19 cellular contexts compared by ENCODE assay signal in the genomic region with DNA sequence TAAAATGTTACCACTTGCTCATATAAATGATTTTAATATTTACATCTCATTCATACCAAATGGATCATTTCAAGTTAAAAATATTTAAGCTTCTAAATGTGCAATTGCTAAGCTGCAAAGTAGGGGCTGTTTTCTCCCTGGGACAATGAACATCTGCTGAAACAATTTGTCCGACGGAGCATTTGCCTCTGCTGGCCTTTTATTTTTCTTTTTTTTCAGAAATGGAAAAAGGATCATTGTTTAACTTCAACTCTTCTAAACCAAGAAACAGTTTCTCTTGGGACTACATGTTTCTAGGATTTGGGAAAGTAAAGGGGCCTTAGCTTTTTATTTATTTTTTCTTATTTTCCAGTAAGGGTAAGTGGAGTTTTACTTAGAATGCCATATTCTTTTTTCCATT. TPM values are rescaled to one million over a fixed set of nuclear protein-coding genes. Genes with fewer than 3 reads are reported as not detected.
DNase-seq lines count a peak whose midpoint lies in the region; ATAC-seq, FAIRE-seq and TF ChIP-seq lines count a peak whose summit lies in the region.
"Had no signal": no experiment of that assay in that cellular context is flagged by ENCODE, and none has a peak within 500 bp of the region (broad histone marks: within the 10 kb centered on the region; RNA-seq: fewer than 3 reads in every experiment).

No MANE protein-coding gene starts in this region.

- H3K4me1 Mint-ChIP-seq in GM23338 (peaks cover 25% of the 10 kb centered on the region), nephron progenitor cell (peaks cover 82% of the 10 kb centered on the region)

- H3K27ac Mint-ChIP-seq in GM23338 (no peak overlapping the region), nephron progenitor cell (peak overlapping the region; percentile 98)
- H3K27ac Mint-ChIP-seq: B cell had no signal

- DNase-seq in GM23338 (ENCODE audit: low spot score) (no peak), nephron progenitor cell (no peak), sciatic nerve (ENCODE audit: low spot score) (no peak), PC-3 (no peak)
- DNase-seq in activated CD4-positive, alpha-beta T cell treated with anti-CD3 and anti-CD28 coated beads for 4 hours = no peak
- DNase-seq: H9, NCI-H1092 treated with DMSO at 0.1 percent for 48 hours, NCI-H146, NCI-H2029, NCI-H2171, NCI-H345, NCI-H526, OCI-M1, Right ventricle myocardium superior had no signal

- H3K27me3 Mint-ChIP-seq in GM23338 (ENCODE audit: insufficient read depth, low read depth, poor library complexity) (peaks cover 1% of the 10 kb centered on the region), nephron progenitor cell (ENCODE audit: low read depth, poor library complexity) (peaks cover 3% of the 10 kb centered on the region)

- H3K36me3 ChIP-seq in GM23338 (ENCODE audit: insufficient read depth) (no peaks in the 10 kb centered on the region), PC-3 (ENCODE audit: low read depth, low read length) (no peaks in the 10 kb centered on the region)

- no peaks in the 10 kb centered on the region for H3K27me3 ChIP-seq in GM23338 (ENCODE audit: insufficient read depth)
- H3K27me3 ChIP-seq in PC-3 (ENCODE audit: low read length) = no peaks in the 10 kb centered on the region

- H3K4me3 Mint-ChIP-seq in GM23338 = no peak overlapping the region; the same call in 2 of the 3 replicates
- H3K4me3 Mint-ChIP-seq in nephron progenitor cell = peak overlapping the region; percentile 39
- H3K4me3 Mint-ChIP-seq: B cell, H9 had no signal

- H3K9me3 ChIP-seq in PC-3 (ENCODE audit: low read length) = no peaks in the 10 kb centered on the region
- H3K9me3 ChIP-seq: A549 had no signal

- no peak overlapping the region for H3K27ac ChIP-seq in GM23338 (ENCODE audit: low read depth)
- no peak overlapping the region for H3K27ac ChIP-seq in PC-3 (ENCODE audit: low read length)
- H3K27ac ChIP-seq: A549, KMS-11 had no signal

- ATAC-seq in GM23338 (no peak), sciatic nerve (peak; percentile 52), PC-3 (no peak), HG02798 (IDR thresholded peaks at IDR 0.05; ENCODE audit: poor library complexity, unreplicated experiment) (no peak)
- ATAC-seq: A549 had no signal

- H2AFZ ChIP-seq in GM23338 = no peak overlapping the region
- H2AFZ ChIP-seq in PC-3 (ENCODE audit: low read length) = no peak overlapping the region

- no peaks in the 10 kb centered on the region for H4K20me1 ChIP-seq in GM23338 (replicated peaks; ENCODE audit: insufficient read depth)
- H4K20me1 ChIP-seq in PC-3 (ENCODE audit: low read length) = no peaks in the 10 kb centered on the region

- FAIRE-seq in endometrium (lab: Jason Lieb, UNC) = peak; percentile 21
- FAIRE-seq: A549 had no signal

- H3K9me2 ChIP-seq in GM23338 (ENCODE audit: insufficient read depth) = no peaks in the 10 kb centered on the region
- no peaks in the 10 kb centered on the region for H3K9me2 ChIP-seq in PC-3 (replicated peaks; ENCODE audit: low read length)

- H3K4me3 ChIP-seq in GM23338 (no peak overlapping the region), PC-3 (ENCODE audit: low read length) (no peak overlapping the region)
- H3K4me3 ChIP-seq: A549 had no signal

- H3K36me3 Mint-ChIP-seq in GM23338 (ENCODE audit: low read depth) = no peaks in the 10 kb centered on the region
- no peaks in the 10 kb centered on the region for H3K36me3 Mint-ChIP-seq in nephron progenitor cell (ENCODE audit: low read depth)

- H3K4me1 ChIP-seq in GM23338 (ENCODE audit: insufficient read depth) (peaks cover 28% of the 10 kb centered on the region), PC-3 (ENCODE audit: insufficient read depth, low read length) (no peaks in the 10 kb centered on the region)
- H3K4me1 ChIP-seq: A549 had no signal

- POLR2A ChIA-PET in PC-3 (lab: Charles Lee; ENCODE audit: unreplicated experiment) = no interaction called here

- H3K9me3 Mint-ChIP-seq in GM23338 = no peaks in the 10 kb centered on the region
- H3K9me3 Mint-ChIP-seq in nephron progenitor cell = no peaks in the 10 kb centered on the region
- H3K9me3 Mint-ChIP-seq: H9 had no signal

- H3K4me2 ChIP-seq in GM23338 (peak overlapping the region; percentile 56), PC-3 (ENCODE audit: low read length) (no peak overlapping the region)
- H3K4me2 ChIP-seq: A549, KMS-11 had no signal

- H3K79me2 ChIP-seq in GM23338 (replicated peaks; ENCODE audit: insufficient read depth) (no peaks in the 10 kb centered on the region), PC-3 (ENCODE audit: low read length) (no peaks in the 10 kb centered on the region)

- intact Hi-C loops in sciatic nerve (cut with DNase I) = no loop called here
- intact Hi-C loops in PC-3 (cut with micrococcal nuclease) = no loop called here

- CTCF ChIA-PET in PC-3 (lab: Charles Lee) = no interaction called here

- H3K9ac ChIP-seq in PC-3 (ENCODE audit: low read length) = no peak overlapping the region
- H3K9ac ChIP-seq: KMS-11 had no signal

- TF ChIP-seq CTCF in GM23338 (conservative IDR thresholded peaks at IDR 0.05; ENCODE audit: low read depth in 2 of 2) = no peak
- no peak for TF ChIP-seq CTCF in nephron progenitor cell (IDR thresholded peaks at IDR 0.05)
- TF ChIP-seq CTCF in PC-3 (conservative IDR thresholded peaks at IDR 0.05; ENCODE audit: low read depth, low read length) = no peak

- H3F3A ChIP-seq in GM23338 (replicated peaks; ENCODE audit: low read depth) (no peaks in the 10 kb centered on the region), PC-3 (ENCODE audit: low read length, unreplicated experiment) (no peaks in the 10 kb centered on the region)

- no TSS peak for BruUV-seq in PC-3 (replicated peaks; lab: Mats Ljungman, UMichigan)

TF ChIP-seq in GM23338, 12 proteins besides CTCF, POLR2A, EP300 and RAD21:
- TF ChIP-seq ZNF114 (CRISPR knock-in tag; IDR thresholded peaks at IDR 0.05) = no peak
- TF ChIP-seq EZH2 (IDR thresholded peaks at IDR 0.05; ENCODE audit: low read depth, unreplicated experiment) = no peak
- TF ChIP-seq NANOG (IDR thresholded peaks at IDR 0.05; ENCODE audit: borderline replicate concordance) = no peak

RNA-seq across cellular contexts. Expression of gene ITPRID2, which starts 43.8 kb away (rescaled TPM):
- 10.4 and 12.0 TPM in 2 replicates for total RNA-seq in GM23338 (2014; rRNA removed; shearing (Covaris generic))
- polyA plus RNA-seq in GM23338 (2016; fragmentation: Nextera tagmentation; extraction: Ambion mirVana) = 4.4 and 5.1 TPM in 2 replicates
- total RNA-seq in sciatic nerve (521 TPM), PC-3 (2014; rRNA removed) (113 and 145 TPM in 2 replicates)
